In the genomic region with DNA sequence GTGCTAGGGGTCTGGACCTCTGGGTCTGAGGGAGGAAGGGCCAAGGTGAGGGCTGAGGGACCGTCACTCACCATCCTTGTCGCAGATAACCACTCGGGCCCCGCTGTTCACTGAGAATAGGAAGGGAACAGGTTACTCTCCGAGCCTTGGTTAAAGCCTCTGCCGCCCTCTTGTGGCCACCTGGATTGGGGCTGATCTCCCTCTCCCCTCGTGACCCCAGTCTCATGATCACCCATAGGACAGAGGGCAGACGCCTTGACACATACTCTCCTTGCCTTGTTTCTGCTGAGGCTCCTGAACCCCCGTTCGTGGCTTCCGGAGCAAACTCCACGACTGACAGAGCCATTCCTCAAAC, we compare ENCODE assay signal across 8 cellular contexts. TPM values are rescaled to one million over a fixed set of nuclear protein-coding genes. Genes with fewer than 3 reads are reported as not detected.
DNase-seq lines count a peak whose midpoint lies in the region; ATAC-seq and TF ChIP-seq lines count a peak whose summit lies in the region.

No MANE protein-coding gene starts in this region.

- ATAC-seq in HG03135 (IDR thresholded peaks at IDR 0.05; ENCODE audit: unreplicated experiment) (peak; percentile 65), HG03025 (IDR thresholded peaks at IDR 0.05; ENCODE audit: low FRiP score, unreplicated experiment) (no peak)
- peak; percentile 95 to 98 for ATAC-seq in activated CD4-positive, CD25-positive, alpha-beta regulatory T cell treated with anti-CD3 and anti-CD28 coated beads, Interleukin-2, amount 50 U/mL, for 24 hours

- peak; percentile 87 to 89 for DNase-seq in NCI-H446 (lab: John Stamatoyannopoulos, UW)
- DNase-seq in cerebellum (ENCODE audit: low spot score), result peak; percentile 93
- no peak for DNase-seq in kidney epithelial cell (ENCODE audit: low read depth)
- DNase-seq in stimulated activated CD4-positive, alpha-beta T cell treated with anti-CD3 and anti-CD28 coated beads, Interleukin-15, amount 100 ng/mL, for 24 hours, result peak; percentile 96

- H3K4me3 ChIP-seq in GM12875 (ENCODE audit: low read depth, low read length) (peak overlapping the region; percentile 50), kidney epithelial cell (ENCODE audit: low read depth, low read length) (peak overlapping the region; percentile 47)

- TF ChIP-seq CTCF in GM12875 (IDR thresholded peaks at IDR 0.05; ENCODE audit: borderline replicate concordance, insufficient read depth, low read depth, low read length) (peak; percentile 88), kidney epithelial cell (IDR thresholded peaks at IDR 0.05; ENCODE audit: insufficient read depth, low read length, poor library complexity, severe bottlenecking) (peak; percentile 93)

- no peaks in the 10 kb centered on the region for H3K36me3 ChIP-seq in kidney epithelial cell (ENCODE audit: control insufficient read depth, insufficient read depth, low read length)

- no peaks in the 10 kb centered on the region for H3K27me3 ChIP-seq in kidney epithelial cell (ENCODE audit: control insufficient read depth, insufficient read depth, low read length)

RNA-seq across cellular contexts. Expression of gene HSD17B14, which starts 0.6 kb away (rescaled TPM):
- total RNA-seq in cerebellum, result 3.3 TPM
- total RNA-seq in kidney epithelial cell, result 10.2 and 15.0 TPM in 2 replicates

RNA-seq across cellular contexts. Expression of gene BCAT2, which starts 24.9 kb away (rescaled TPM):
- total RNA-seq in cerebellum, result 8.9 TPM
- 47.7 and 56.8 TPM in 2 replicates for total RNA-seq in kidney epithelial cell

RNA-seq across cellular contexts. Expression of gene PLEKHA4, which starts 32.7 kb away (rescaled TPM):
- total RNA-seq in cerebellum (1.5 TPM), kidney epithelial cell (10.0 and 11.1 TPM in 2 replicates)

RNA-seq across cellular contexts. Expression of gene PPP1R15A, which starts 36.5 kb away (rescaled TPM):
- total RNA-seq in cerebellum (13.9 TPM), kidney epithelial cell (225 and 233 TPM in 2 replicates)
